8 cellular contexts compared by ENCODE assay signal in genomic region chr12:42469355-42470006, GRCh38.
DNase-seq lines count a peak whose midpoint lies in the region; ATAC-seq and TF ChIP-seq lines count a peak whose summit lies in the region.

No MANE protein-coding gene starts in this region.

- 78 to 83% (median 83%) methylated on average over 6 of the region's 6 CpGs for WGBS in ovary, 3 donors

- H3K27me3 ChIP-seq in ovary: no peaks in the 10 kb centered on the region

- no peak overlapping the region for H3K27ac ChIP-seq in ovary

- peaks cover 12% of the 10 kb centered on the region for H3K27me3 Mint-ChIP-seq in activated CD8-positive, alpha-beta T cell treated with anti-CD3 and anti-CD28 coated beads, Interleukin-2, amount 10 ng/mL, durations not matched to agents 7 days and 5 days (ENCODE audit: low read depth)

- peaks cover 1% of the 10 kb centered on the region for H3K4me1 ChIP-seq in ovary (ENCODE audit: insufficient read depth)

- TF ChIP-seq POLR2A in ovary (IDR thresholded peaks at IDR 0.05): no peak

- H3K9me3 ChIP-seq in ovary: no peaks in the 10 kb centered on the region

- H3K4me1 Mint-ChIP-seq in activated CD8-positive, alpha-beta T cell treated with anti-CD3 and anti-CD28 coated beads, Interleukin-2, amount 10 ng/mL, durations not matched to agents 7 days and 5 days (ENCODE audit: low read depth): peaks cover 20% of the 10 kb centered on the region

- H3K4me3 ChIP-seq in ovary: no peak overlapping the region

- H3K4me3 Mint-ChIP-seq in activated CD8-positive, alpha-beta T cell treated with anti-CD3 and anti-CD28 coated beads, Interleukin-2, amount 10 ng/mL, durations not matched to agents 7 days and 5 days: peak overlapping the region; percentile 53

- no peaks in the 10 kb centered on the region for H3K36me3 Mint-ChIP-seq in activated CD8-positive, alpha-beta T cell treated with anti-CD3 and anti-CD28 coated beads, Interleukin-2, amount 10 ng/mL, durations not matched to agents 7 days and 5 days (ENCODE audit: low read depth)

- CTCF ChIA-PET in activated CD8-positive, alpha-beta T cell treated with anti-CD3 and anti-CD28 coated beads, Interleukin-2, amount 10 ng/mL, durations not matched to agents 7 days and 5 days (lab: Charles Lee): interaction anchor here (0.7 to 3.3 kb wide), 5 partner anchors 10 to 98 kb away, joined by 3 to 15 read pairs (median 8); no protein-coding TSS in a partner anchor

- TF ChIP-seq CTCF in GM10266 (IDR thresholded peaks at IDR 0.05; ENCODE audit: control insufficient read depth, insufficient read depth, low read depth, missing control alignments): no peak
- TF ChIP-seq CTCF in ovary (IDR thresholded peaks at IDR 0.05): no peak

- H3K36me3 ChIP-seq in ovary: no peaks in the 10 kb centered on the region

- H3K27ac Mint-ChIP-seq in activated CD8-positive, alpha-beta T cell treated with anti-CD3 and anti-CD28 coated beads, Interleukin-2, amount 10 ng/mL, durations not matched to agents 7 days and 5 days: peak overlapping the region; percentile 21

- intact Hi-C loops in ovary (cut with DNase I): no loop called here

- H3K9me3 Mint-ChIP-seq in activated CD8-positive, alpha-beta T cell treated with anti-CD3 and anti-CD28 coated beads, Interleukin-2, amount 10 ng/mL, durations not matched to agents 7 days and 5 days (ENCODE audit: insufficient read depth): no peaks in the 10 kb centered on the region

- POLR2A ChIA-PET in activated CD8-positive, alpha-beta T cell treated with anti-CD3 and anti-CD28 coated beads, Interleukin-2, amount 10 ng/mL, durations not matched to agents 7 days and 5 days (lab: Charles Lee): no interaction called here

- peak; percentile 94 for ATAC-seq in GM19397 (IDR thresholded peaks at IDR 0.05; ENCODE audit: unreplicated experiment)
- ATAC-seq in HG03354 (IDR thresholded peaks at IDR 0.05; ENCODE audit: poor library complexity, severe bottlenecking, unreplicated experiment): peak; percentile 96
- peak; percentile 74 for ATAC-seq in activated CD8-positive, alpha-beta T cell treated with anti-CD3 and anti-CD28 coated beads, Interleukin-2, amount 10 ng/mL, durations not matched to agents 7 days and 5 days

- DNase-seq in GM10266 (ENCODE audit: extremely low spot score): peak; percentile 74
- DNase-seq in activated CD8-positive, alpha-beta T cell treated with anti-CD3 and anti-CD28 coated beads, Interleukin-2, amount 10 ng/mL, durations not matched to agents 7 days and 5 days: peak; percentile 22
- no peak for DNase-seq in NCI-H510A (lab: John Stamatoyannopoulos, UW)
- DNase-seq in ovary: no peak
- DNase-seq in activated CD8-positive, alpha-beta memory T cell treated with anti-CD3 and anti-CD28 coated beads for 24 hours: no peak
- DNase-seq in GM03348 (ENCODE audit: low spot score): no peak

- TF ChIP-seq EP300 in ovary (IDR thresholded peaks at IDR 0.05): no peak

Comparison
In these comparisons a context has a peak if more than half of its experiments do, and no peak if none do; other contexts are left out.
1. DNase-seq: peak in GM10266 (single experiment) and activated CD8-positive, alpha-beta T cell treated with anti-CD3 and anti-CD28 coated beads, Interleukin-2, amount 10 ng/mL, durations not matched to agents 7 days and 5 days (single experiment); none in NCI-H510A (single experiment), ovary (0 of 5), activated CD8-positive, alpha-beta memory T cell treated with anti-CD3 and anti-CD28 coated beads for 24 hours (single experiment) and GM03348 (single experiment).
2. Peak in every context shown above with its lines, with median percentiles within 50 percentile points of each other: ATAC-seq.